Comparison of ENCODE assay signal across 9 cellular contexts in genomic region chr14:51860164-51860835, GRCh38. TPM values are rescaled to one million over a fixed set of nuclear protein-coding genes. Genes with fewer than 3 reads are reported as not detected.
DNase-seq lines count a peak whose midpoint lies in the region; ATAC-seq, FAIRE-seq and TF ChIP-seq lines count a peak whose summit lies in the region.
"Had no signal": no experiment of that assay in that cellular context is flagged by ENCODE, and none has a peak within 500 bp of the region (broad histone marks: within the 10 kb centered on the region; RNA-seq: fewer than 3 reads in every experiment).

Gene GNG2 (plus strand): TSS chr14:51860612. CDS start chr14:51950679, 90,067 bp downstream.

- peaks cover 6% of the 10 kb centered on the region for H3K9me3 Mint-ChIP-seq in activated CD8-positive, alpha-beta memory T cell treated with anti-CD3 and anti-CD28 coated beads, Interleukin-2, amount 10 ng/mL, durations not matched to agents 7 days and 5 days (ENCODE audit: low read depth)
- H3K9me3 Mint-ChIP-seq in mesothelial cell of epicardium, result peaks cover 4% of the 10 kb centered on the region

- DNase-seq in NOMO-1 treated with DMSO at 0.1 percent for 48 hours (lab: John Stamatoyannopoulos, UW; ENCODE audit: unreplicated experiment), result peak; percentile 84
- DNase-seq in activated CD8-positive, alpha-beta memory T cell treated with anti-CD3 and anti-CD28 coated beads, Interleukin-2, amount 10 ng/mL, durations not matched to agents 7 days and 5 days, result peak; percentile 93
- peak; percentile 53 to 66 for DNase-seq in mesothelial cell of epicardium (ENCODE audit: low spot score in 2 of 2, unreplicated experiment in 2 of 2)
- peak; percentile 53 to 65 for DNase-seq in stimulated activated CD8-positive, alpha-beta memory T cell treated with anti-CD3 and anti-CD28 coated beads, Interleukin-15, amount 100 ng/mL, for 4 hours (ENCODE audit: low read depth in 2 of 2)

- ATAC-seq in GM19438 (IDR thresholded peaks at IDR 0.05; ENCODE audit: low read depth, unreplicated experiment) (peak; percentile 85), HG03558 (IDR thresholded peaks at IDR 0.05; ENCODE audit: extremely low read depth, unreplicated experiment) (peak; percentile 81)
- peak; percentile 95 for ATAC-seq in activated CD8-positive, alpha-beta memory T cell treated with anti-CD3 and anti-CD28 coated beads, Interleukin-2, amount 10 ng/mL, durations not matched to agents 7 days and 5 days

- peak within 1 kb of the TSS; percentile 64 to 83 (median 73) for H3K4me3 ChIP-seq in BLaER1 treated with 17β-estradiol and CSF1 and Interleukin-3, amounts not matched to agents 10 nM and 100 nM

- no peaks in the 10 kb centered on the region for H3K9me3 ChIP-seq in BLaER1 treated with 17β-estradiol and CSF1 and Interleukin-3, amounts not matched to agents 10 nM and 100 nM (replicated peaks in 1 of 11)

- H3K27ac ChIP-seq in BLaER1 treated with 17β-estradiol and CSF1 and Interleukin-3, amounts not matched to agents 10 nM and 100 nM, result peak within 1 kb of the TSS; percentile 63 to 91 (median 82)
- H3K27ac ChIP-seq: KMS-11 had no signal

- H3K9ac ChIP-seq in BLaER1 treated with 17β-estradiol and CSF1 and Interleukin-3, amounts not matched to agents 10 nM and 100 nM, result peak within 1 kb of the TSS; percentile 80 to 87 (median 85)
- H3K9ac ChIP-seq: KMS-11 had no signal

- peak; percentile 50 for FAIRE-seq in endometrium (lab: Jason Lieb, UNC)

- H3K27me3 ChIP-seq in BLaER1 treated with 17β-estradiol and CSF1 and Interleukin-3, amounts not matched to agents 10 nM and 100 nM, result no peaks in the 10 kb centered on the region

- H3K4me1 Mint-ChIP-seq in activated CD8-positive, alpha-beta memory T cell treated with anti-CD3 and anti-CD28 coated beads, Interleukin-2, amount 10 ng/mL, durations not matched to agents 7 days and 5 days, result peaks cover 46% of the 10 kb centered on the region
- H3K4me1 Mint-ChIP-seq in mesothelial cell of epicardium, result peaks cover 45% of the 10 kb centered on the region

- H3K27ac Mint-ChIP-seq in activated CD8-positive, alpha-beta memory T cell treated with anti-CD3 and anti-CD28 coated beads, Interleukin-2, amount 10 ng/mL, durations not matched to agents 7 days and 5 days, result peak within 1 kb of the TSS; percentile 94
- H3K27ac Mint-ChIP-seq in mesothelial cell of epicardium, result peak within 1 kb of the TSS; percentile 88

- TF ChIP-seq CTCF in mesothelial cell of epicardium (IDR thresholded peaks at IDR 0.05; ENCODE audit: unreplicated experiment), result no peak

- peak within 1 kb of the TSS; percentile 82 to 95 (median 89) for H3K4me2 ChIP-seq in BLaER1 treated with 17β-estradiol and CSF1 and Interleukin-3, amounts not matched to agents 10 nM and 100 nM
- H3K4me2 ChIP-seq: KMS-11 had no signal

- H3K4me1 ChIP-seq in BLaER1 treated with 17β-estradiol and CSF1 and Interleukin-3, amounts not matched to agents 10 nM and 100 nM, result peaks cover 52 to 85% (median 63%) of the 10 kb centered on the region in 10 experiments

- H3K36me3 ChIP-seq in BLaER1 treated with 17β-estradiol and CSF1 and Interleukin-3, amounts not matched to agents 10 nM and 100 nM, result no peaks in the 10 kb centered on the region

- H4K20me1 ChIP-seq in BLaER1 treated with 17β-estradiol and CSF1 and Interleukin-3, amounts not matched to agents 10 nM and 100 nM, result peaks cover 0 to 30% (median 0%) of the 10 kb centered on the region in 11 experiments; a peak in 3 of 22 replicates

- CTCF ChIA-PET in activated CD8-positive, alpha-beta memory T cell treated with anti-CD3 and anti-CD28 coated beads, Interleukin-2, amount 10 ng/mL, durations not matched to agents 7 days and 5 days (lab: Charles Lee), result interaction anchor here (0.7 to 4.4 kb wide), 9 partner anchors 9 to 439 kb away, joined by 3 to 34 read pairs (median 4); no protein-coding TSS in a partner anchor

- H3K36me3 Mint-ChIP-seq in activated CD8-positive, alpha-beta memory T cell treated with anti-CD3 and anti-CD28 coated beads, Interleukin-2, amount 10 ng/mL, durations not matched to agents 7 days and 5 days, result peaks cover 47% of the 10 kb centered on the region
- H3K36me3 Mint-ChIP-seq in mesothelial cell of epicardium, result no peaks in the 10 kb centered on the region

- peak within 1 kb of the TSS; percentile 87 for H3K4me3 Mint-ChIP-seq in activated CD8-positive, alpha-beta memory T cell treated with anti-CD3 and anti-CD28 coated beads, Interleukin-2, amount 10 ng/mL, durations not matched to agents 7 days and 5 days
- peak within 1 kb of the TSS; percentile 76 for H3K4me3 Mint-ChIP-seq in mesothelial cell of epicardium

- H3K27me3 Mint-ChIP-seq in activated CD8-positive, alpha-beta memory T cell treated with anti-CD3 and anti-CD28 coated beads, Interleukin-2, amount 10 ng/mL, durations not matched to agents 7 days and 5 days, result no peaks in the 10 kb centered on the region
- peaks cover 46% of the 10 kb centered on the region for H3K27me3 Mint-ChIP-seq in mesothelial cell of epicardium (ENCODE audit: low read depth)

RNA-seq across cellular contexts. Expression of gene GNG2, which starts in this region (rescaled TPM):
- total RNA-seq in activated CD8-positive, alpha-beta memory T cell treated with anti-CD3 and anti-CD28 coated beads, Interleukin-2, amount 10 ng/mL, durations not matched to agents 7 days and 5 days, result 100 to 1,000 TPM; 243 to 257 TPM
- 47.2 to 56.2 TPM (median 52.4 TPM) in 3 replicates for total RNA-seq in mesothelial cell of epicardium

Comparison
In these comparisons a context has a peak if more than half of its experiments do, and no peak if none do; other contexts are left out.
1. Peak in every context shown above with its lines: DNase-seq, ATAC-seq, H3K4me3 ChIP-seq and H3K27ac ChIP-seq.